ENCODE assay signal across 8 cellular contexts in the genomic region with DNA sequence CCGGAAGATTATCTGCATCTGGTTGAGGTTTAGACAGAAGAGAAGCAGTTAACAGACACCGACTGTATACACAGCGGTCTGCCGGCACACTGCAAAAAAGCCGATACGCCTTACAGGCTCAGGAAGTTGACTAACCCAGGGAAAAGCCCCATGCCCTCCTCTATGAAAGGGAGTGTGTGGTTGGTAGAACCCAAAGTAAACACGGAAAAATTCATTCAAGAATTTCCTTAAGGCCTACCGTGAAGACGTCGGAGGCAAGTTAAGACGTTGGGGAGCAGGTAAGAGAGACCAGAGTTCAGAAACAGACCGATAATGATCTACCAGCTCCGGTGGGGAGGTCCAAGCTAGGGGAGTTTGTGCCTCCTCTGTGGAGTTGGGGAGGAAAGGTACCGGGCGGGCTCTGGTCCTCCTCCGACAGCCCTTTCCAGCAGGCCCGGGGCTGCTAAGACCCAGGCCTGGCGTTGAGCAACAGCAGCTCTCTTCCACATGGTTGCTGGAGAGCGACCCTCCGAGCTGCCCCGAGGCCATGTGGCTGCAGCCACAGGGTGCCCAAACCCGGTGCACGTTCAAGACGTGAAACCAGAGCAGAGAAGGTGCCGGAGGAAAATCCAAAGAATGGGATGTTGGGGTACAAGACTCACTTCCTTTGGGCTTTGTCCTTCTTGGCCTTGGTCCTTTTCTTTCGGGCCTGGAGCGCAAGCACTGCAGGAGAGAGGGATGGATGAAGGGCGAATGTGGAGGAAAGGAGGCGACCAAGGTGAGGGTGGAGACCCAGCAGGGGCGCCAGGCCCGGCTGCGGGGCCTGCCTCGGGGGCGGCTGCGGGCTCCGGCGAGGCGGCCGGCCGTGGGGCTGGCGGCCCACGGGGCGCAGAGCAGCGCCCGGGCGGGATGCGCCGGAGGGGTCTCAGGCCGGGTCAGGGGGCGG. TPM values are rescaled to one million over a fixed set of nuclear protein-coding genes. Genes with fewer than 3 reads are reported as not detected.
A peak's percentile ranks its signal among the peaks of the same experiment; 100 is the strongest.
DNase-seq lines count a peak whose midpoint lies in the region; ATAC-seq and TF ChIP-seq lines count a peak whose summit lies in the region.

No MANE protein-coding gene starts in this region.

- peaks cover 28% of the 10 kb centered on the region for H3K4me1 ChIP-seq in PC-9 (replicated peaks; ENCODE audit: insufficient read depth)
- H3K4me1 ChIP-seq in parathyroid adenoma = peaks cover 7% of the 10 kb centered on the region
- peaks cover 0 to 30% (median 13%) of the 10 kb centered on the region in 4 donors for H3K4me1 ChIP-seq in tibial artery

- peaks cover 20% of the 10 kb centered on the region for H3K36me3 ChIP-seq in PC-9 (ENCODE audit: low read depth)
- no peaks in the 10 kb centered on the region for H3K36me3 ChIP-seq in parathyroid adenoma (ENCODE audit: control insufficient read depth, insufficient read depth, low read length)
- H3K36me3 ChIP-seq in tibial artery = no peaks in the 10 kb centered on the region

- H3K4me3 ChIP-seq in PC-9 (peak overlapping the region; percentile 97), parathyroid adenoma (ENCODE audit: low read depth, low read length) (peak overlapping the region; percentile 56), tibial artery (peak overlapping the region; percentile 92 to 95)

- H3K79me2 ChIP-seq in PC-9 (ENCODE audit: low read depth) = peaks cover 65% of the 10 kb centered on the region
- H3K79me2 ChIP-seq in parathyroid adenoma = peaks cover 6% of the 10 kb centered on the region

- intact Hi-C loops in PC-9 (cut with micrococcal nuclease; ENCODE audit: unreplicated experiment) = no loop called here
- intact Hi-C loops in tibial artery (cut with DNase I; ENCODE audit: low total_unique reads) = no loop called here

- H4K20me1 ChIP-seq in PC-9 (ENCODE audit: insufficient read depth) = no peaks in the 10 kb centered on the region

- TF ChIP-seq CTCF in GM13976 (IDR thresholded peaks at IDR 0.05; ENCODE audit: borderline replicate concordance, control extremely low read depth, extremely low read depth, insufficient read depth, missing control alignments) (no peak), PC-9 (conservative IDR thresholded peaks at IDR 0.05) (no peak), parathyroid adenoma (IDR thresholded peaks at IDR 0.05) (no peak), tibial artery (IDR thresholded peaks at IDR 0.05) (no peak)

- H3K9me3 ChIP-seq in PC-9 (ENCODE audit: insufficient read depth, low read depth) = no peaks in the 10 kb centered on the region
- no peaks in the 10 kb centered on the region for H3K9me3 ChIP-seq in parathyroid adenoma (ENCODE audit: control insufficient read depth, low read length)
- H3K9me3 ChIP-seq in tibial artery = no peaks in the 10 kb centered on the region

- POLR2A ChIA-PET in PC-9 (lab: Charles Lee; ENCODE audit: unreplicated experiment) = no interaction called here

- H2AFZ ChIP-seq in PC-9 (peak overlapping the region; percentile 82), parathyroid adenoma (peak overlapping the region; percentile 72)

- no peaks in the 10 kb centered on the region for H3K9me2 ChIP-seq in PC-9 (ENCODE audit: insufficient read depth)

- H3K9ac ChIP-seq in parathyroid adenoma = no peak overlapping the region

- CTCF ChIA-PET in PC-9 (lab: Charles Lee) = no interaction called here

- BruUV-seq in PC-9 (replicated peaks; lab: Mats Ljungman, UMichigan) = TSS peak; percentile 45

- H3K4me2 ChIP-seq in PC-9 = peak overlapping the region; percentile 92
- peak overlapping the region; percentile 57 for H3K4me2 ChIP-seq in parathyroid adenoma (ENCODE audit: low read length)

- ATAC-seq in HG03025 (IDR thresholded peaks at IDR 0.05; ENCODE audit: low FRiP score, unreplicated experiment) = peak; percentile 17

- peak; percentile 38 for DNase-seq in A172 (ENCODE audit: low spot score)
- DNase-seq in GM13976 (ENCODE audit: low spot score) = peak; percentile 43
- peak in 1 of 2 experiments; percentile 72 for DNase-seq in PC-9
- peak; percentile 26 for DNase-seq in activated effector memory CD4-positive, alpha-beta T cell treated with Interleukin-2 at 50 U/mL for 16 hours
- peak; percentile 40 for DNase-seq in germinal center (ENCODE audit: low spot score)
- no peak for DNase-seq in tibial artery

- peaks cover 28% of the 10 kb centered on the region for H3F3A ChIP-seq in PC-9 (ENCODE audit: insufficient read depth, low read depth)

- in situ Hi-C loops in GM13976 (cut with MboI; ENCODE audit: low sequenced_read_pairs, unreplicated experiment) = no loop called here

- H3K27me3 ChIP-seq in PC-9 (ENCODE audit: insufficient read depth, low read depth) (no peaks in the 10 kb centered on the region), parathyroid adenoma (ENCODE audit: control insufficient read depth, insufficient read depth, low read length) (no peaks in the 10 kb centered on the region), tibial artery (no peaks in the 10 kb centered on the region)

- H3K27ac ChIP-seq in PC-9 (peak overlapping the region; percentile 74), parathyroid adenoma (peak overlapping the region; percentile 26), tibial artery (peak overlapping the region; percentile 70 to 80)

RNA-seq across cellular contexts. Expression of a gene that starts 0.8 kb away (rescaled TPM):
- total RNA-seq in A172 (2014; rRNA removed; shearing (Covaris generic)) = 57.0 and 64.4 TPM in 2 replicates
- 79.0 and 98.7 TPM in 2 replicates for total RNA-seq in PC-9 (2021)

Comparison
In these comparisons a context has a peak if more than half of its experiments do, and no peak if none do; other contexts are left out.
1. DNase-seq: peak in A172 (single experiment), GM13976 (single experiment), activated effector memory CD4-positive, alpha-beta T cell treated with Interleukin-2 at 50 U/mL for 16 hours (single experiment) and germinal center (single experiment); none in tibial artery (0 of 2).
2. Peak in every context shown above with its lines, with median percentiles within 50 percentile points of each other: H3K27ac ChIP-seq and H3K4me3 ChIP-seq.